15 cellular contexts compared by ENCODE assay signal in the genomic region with DNA sequence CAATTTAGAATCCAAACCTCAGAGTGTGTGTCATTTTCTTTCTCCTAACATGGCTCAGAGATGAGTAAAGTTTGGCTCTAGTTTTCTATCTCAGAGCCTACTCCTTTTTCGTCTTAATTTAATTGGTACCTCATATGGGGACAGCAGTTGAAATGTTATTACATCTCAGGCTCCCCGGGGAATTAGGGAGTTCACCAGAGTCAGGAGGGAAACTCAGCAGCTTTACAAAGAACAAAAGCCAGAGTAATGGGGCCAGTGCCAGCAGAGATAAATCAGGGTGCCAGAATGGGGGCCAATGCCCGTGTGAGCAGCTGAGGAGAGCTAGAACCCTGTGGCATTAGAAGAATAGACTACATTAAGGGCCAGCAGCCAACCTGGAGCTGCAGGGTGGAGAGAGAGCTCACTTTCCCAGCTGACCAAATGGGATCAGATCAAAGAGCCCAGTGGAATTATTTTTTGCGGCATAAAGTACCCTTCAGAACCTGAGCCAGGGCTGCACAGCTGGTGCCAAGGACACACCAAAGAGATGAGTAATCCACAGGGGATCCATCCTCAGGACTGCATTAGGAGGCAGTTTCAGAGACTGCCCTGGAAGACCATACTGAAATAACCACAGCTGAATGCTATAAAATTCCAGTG.
DNase-seq lines count a peak whose midpoint lies in the region; FAIRE-seq and TF ChIP-seq lines count a peak whose summit lies in the region.
"Had no signal": no experiment of that assay in that cellular context is flagged by ENCODE, and none has a peak within 500 bp of the region (broad histone marks: within the 10 kb centered on the region; RNA-seq: fewer than 3 reads in every experiment).

No MANE protein-coding gene starts in this region.

- H3K4me3 Mint-ChIP-seq in glutamatergic neuron (ENCODE audit: unreplicated experiment), result no peak overlapping the region
- H3K4me3 Mint-ChIP-seq: CD8-positive, alpha-beta T cell had no signal

- TF ChIP-seq CTCF in RWPE1 (conservative IDR thresholded peaks at IDR 0.05; ENCODE audit: low read depth) (no peak), glutamatergic neuron (IDR thresholded peaks at IDR 0.05; ENCODE audit: partially characterized antibody, unreplicated experiment) (no peak), suprapubic skin (IDR thresholded peaks at IDR 0.05) (no peak)

- in situ Hi-C loops in GM23248 (cut with MboI), result no loop called here

- 1 to 2% methylated on average over 4 of the region's 4 CpGs for WGBS in GM23248 (ENCODE audit: low coverage in 1 of 2, low lambda C conversion rate in 2 of 2, missing lambda C conversion rate in 2 of 2), 2 experiments
- WGBS in suprapubic skin, result 16% methylated on average over 4 of the region's 4 CpGs

- CTCF ChIA-PET in RWPE1 (lab: Yijun Ruan, JAX), result interaction anchor here (1.2 to 1.8 kb wide), 2 partner anchors 16 to 211 kb away, joined by 3 to 6 read pairs; no protein-coding TSS in a partner anchor

- H3K27me3 ChIP-seq in GM23248 (replicated peaks; ENCODE audit: insufficient read depth) (no peaks in the 10 kb centered on the region), suprapubic skin (no peaks in the 10 kb centered on the region)
- H3K27me3 ChIP-seq: thyroid gland had no signal

- H3K27me3 Mint-ChIP-seq in glutamatergic neuron (ENCODE audit: unreplicated experiment), result no peaks in the 10 kb centered on the region

- H3K9me3 ChIP-seq in GM23248 (ENCODE audit: low read depth) (no peaks in the 10 kb centered on the region), suprapubic skin (no peaks in the 10 kb centered on the region)
- H3K9me3 ChIP-seq: thyroid gland had no signal

- H3K4me3 ChIP-seq in GM23248 (peak overlapping the region; percentile 50), suprapubic skin (no peak overlapping the region)
- H3K4me3 ChIP-seq: thyroid gland had no signal

- no peaks in the 10 kb centered on the region for H3K79me2 ChIP-seq in GM23248 (ENCODE audit: insufficient read depth)

- H3K36me3 Mint-ChIP-seq in glutamatergic neuron (ENCODE audit: unreplicated experiment), result no peaks in the 10 kb centered on the region
- H3K36me3 Mint-ChIP-seq: CD8-positive, alpha-beta T cell had no signal

- peak overlapping the region; percentile 74 for H3K4me2 ChIP-seq in GM23248 (ENCODE audit: unreplicated experiment)

- H3K27ac Mint-ChIP-seq in glutamatergic neuron (ENCODE audit: unreplicated experiment), result peak overlapping the region; percentile 6
- H3K27ac Mint-ChIP-seq: CD8-positive, alpha-beta T cell had no signal

- POLR2A ChIA-PET in RWPE1 (lab: Yijun Ruan, JAX; ENCODE audit: low non-redundant PET), result no interaction called here

- peaks cover 13% of the 10 kb centered on the region for H3K4me1 Mint-ChIP-seq in glutamatergic neuron (ENCODE audit: low read depth, unreplicated experiment)

- no peak for TF ChIP-seq POLR2A in suprapubic skin (IDR thresholded peaks at IDR 0.05)

- H3K9me3 Mint-ChIP-seq in glutamatergic neuron (ENCODE audit: unreplicated experiment), result no peaks in the 10 kb centered on the region
- H3K9me3 Mint-ChIP-seq: CD8-positive, alpha-beta T cell had no signal

- DNase-seq in GM23248, result peak; percentile 79
- no peak for DNase-seq in RWPE1 (ENCODE audit: low spot score)
- DNase-seq in glutamatergic neuron, result peak; percentile 16
- DNase-seq in suprapubic skin (ENCODE audit: low spot score in 2 of 2), result peak; percentile 60 to 63
- no peak for DNase-seq in frontal cortex (ENCODE audit: low spot score in 2 of 2)
- DNase-seq in NCI-H2196 (lab: John Stamatoyannopoulos, UW; ENCODE audit: unreplicated experiment), result no peak
- no peak for DNase-seq in effector CD4-positive, alpha-beta T cell
- DNase-seq: CD8-positive, alpha-beta T cell; erythroblast; IMR-90; NCI-H1092; NCI-H526; RPMI8226; thyroid gland had no signal

- H2AFZ ChIP-seq in GM23248, result peak overlapping the region; percentile 53

- no peaks in the 10 kb centered on the region for H3K36me3 ChIP-seq in GM23248 (ENCODE audit: low read depth)
- H3K36me3 ChIP-seq in suprapubic skin, result no peaks in the 10 kb centered on the region
- H3K36me3 ChIP-seq: thyroid gland had no signal

- FAIRE-seq in frontal cortex (lab: Jason Lieb, UNC), result no peak
- FAIRE-seq: G401.6 had no signal

- peaks cover 15% of the 10 kb centered on the region for H3K4me1 ChIP-seq in GM23248 (ENCODE audit: insufficient read depth)
- no peaks in the 10 kb centered on the region for H3K4me1 ChIP-seq in suprapubic skin
- H3K4me1 ChIP-seq: thyroid gland had no signal

- H4K20me1 ChIP-seq in GM23248 (ENCODE audit: insufficient read depth), result no peaks in the 10 kb centered on the region

- H3F3A ChIP-seq in GM23248 (ENCODE audit: insufficient read depth), result peaks cover 21% of the 10 kb centered on the region; the same call in 1 of the 2 replicates

- H3K9me2 ChIP-seq in GM23248 (ENCODE audit: insufficient read depth), result no peaks in the 10 kb centered on the region

- TF ChIP-seq EP300 in suprapubic skin (IDR thresholded peaks at IDR 0.05), result no peak

- peak overlapping the region; percentile 36 for H3K27ac ChIP-seq in GM23248
- peak overlapping the region; percentile 49; the same call in 1 of the 2 replicates for H3K27ac ChIP-seq in RWPE1
- H3K27ac ChIP-seq in suprapubic skin, result peak overlapping the region; percentile 34
- H3K27ac ChIP-seq: thyroid gland had no signal

- no peak overlapping the region for H3K9ac ChIP-seq in GM23248

Comparison
In these comparisons a context has a peak if more than half of its experiments do, and no peak if none do; other contexts are left out.
1. DNase-seq: peak in GM23248 (single experiment), glutamatergic neuron (single experiment) and suprapubic skin (2 of 2); none in RWPE1 (single experiment), frontal cortex (0 of 2), NCI-H2196 (single experiment) and effector CD4-positive, alpha-beta T cell (single experiment).
2. Peak in every context shown above with its lines, with median percentiles within 50 percentile points of each other: H3K27ac ChIP-seq.